In the genomic region with DNA sequence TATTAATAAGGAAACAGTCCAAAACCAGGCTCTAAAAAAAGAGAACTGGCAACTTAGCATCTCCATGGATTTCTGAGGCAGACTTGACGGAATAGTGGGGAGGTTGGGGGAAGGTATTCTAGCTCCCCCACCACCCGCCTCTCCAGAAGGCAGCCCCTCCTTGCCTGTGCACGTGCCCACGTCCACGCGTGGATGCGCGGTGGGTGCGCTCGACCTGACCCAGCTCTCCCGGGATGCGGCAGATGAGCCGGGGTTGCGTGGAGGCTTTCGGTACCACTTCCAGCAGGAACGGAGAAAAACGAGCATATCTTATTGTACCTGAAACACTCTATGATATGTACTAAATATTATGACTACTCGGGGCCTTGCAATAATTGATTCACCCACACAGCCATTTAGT, we compare ENCODE assay signal across 25 cellular contexts.
"Had no signal": no experiment of that assay in that cellular context is flagged by ENCODE, and none has a peak within 500 bp of the region (broad histone marks: within the 10 kb centered on the region; RNA-seq: fewer than 3 reads in every experiment).

No MANE protein-coding gene starts in this region.

- H3K4me1 Mint-ChIP-seq: activated B cell treated with CpG ODN at 0.5 μM for 24 hours; activated CD4-positive, alpha-beta T cell treated with anti-CD3 and anti-CD28 coated beads, Interleukin-2, amount 10 ng/mL, durations not matched to agents 24 days and 14 days; activated naive CD8-positive, alpha-beta T cell treated with anti-CD3 and anti-CD28 coated beads, Interleukin-2, amount 10 ng/mL, durations not matched to agents 7 days and 5 days; T-cell had no signal

- H3K4me2 ChIP-seq: PC-9 had no signal

- H2AFZ ChIP-seq: PC-9 had no signal

- H3K27me3 Mint-ChIP-seq: activated B cell treated with CpG ODN at 0.5 μM for 24 hours; activated CD4-positive, alpha-beta T cell treated with anti-CD3 and anti-CD28 coated beads, Interleukin-2, amount 10 ng/mL, durations not matched to agents 24 days and 14 days had no signal

- H3K9me3 Mint-ChIP-seq: activated CD4-positive, alpha-beta T cell treated with anti-CD3 and anti-CD28 coated beads, Interleukin-2, amount 10 ng/mL, durations not matched to agents 24 days and 14 days; T-cell had no signal

- DNase-seq: activated B cell treated with CpG ODN at 0.5 μM for 24 hours; activated CD4-positive, alpha-beta T cell treated with anti-CD3 and anti-CD28 coated beads for 1 hour; activated CD4-positive, alpha-beta T cell treated with anti-CD3 and anti-CD28 coated beads, Interleukin-2, amount 10 ng/mL, durations not matched to agents 24 days and 14 days; activated CD4-positive, alpha-beta T cell treated with anti-CD3 and anti-CD28 coated beads, Interleukin-2, amount 50 U/mL, for 48 hours; activated naive CD4-positive, alpha-beta T cell treated with anti-CD3 and anti-CD28 coated beads, Interleukin-2, amount 50 U/mL, for 16 hours; activated naive CD8-positive, alpha-beta T cell treated with anti-CD3 and anti-CD28 coated beads, Interleukin-2, amount 10 ng/mL, durations not matched to agents 7 days and 5 days; activated T-cell treated with anti-CD3 and anti-CD28 coated beads, Interleukin-2, amount 50 U/mL, for 1 hour; anterior cingulate cortex; central memory CD4-positive, alpha-beta T cell; NCI-H1092; NCI-H1417; NCI-H1930; NCI-H2107; NCI-H2171 treated with DMSO at 0.1 percent for 48 hours; NCI-H226; NCI-H510A; NCI-H526 treated with DMSO at 0.1 percent for 48 hours; PC-9; SHP77 treated with DMSO at 0.1 percent for 48 hours; T-cell; T-helper 2 cell; T1000 had no signal

- H3K27ac ChIP-seq: adrenal gland, breast epithelium, PC-9 had no signal

- H3K27me3 ChIP-seq: adrenal gland had no signal

- H3K4me1 ChIP-seq: adrenal gland, breast epithelium had no signal

- H3K9me3 ChIP-seq: adrenal gland, breast epithelium had no signal

- H3K4me3 ChIP-seq: adrenal gland, breast epithelium, PC-9 had no signal

- H3K4me3 Mint-ChIP-seq: activated B cell treated with CpG ODN at 0.5 μM for 24 hours; activated CD4-positive, alpha-beta T cell treated with anti-CD3 and anti-CD28 coated beads, Interleukin-2, amount 10 ng/mL, durations not matched to agents 24 days and 14 days; activated naive CD8-positive, alpha-beta T cell treated with anti-CD3 and anti-CD28 coated beads, Interleukin-2, amount 10 ng/mL, durations not matched to agents 7 days and 5 days; T-cell had no signal

- ATAC-seq: T-cell had no signal

- H3K36me3 ChIP-seq: adrenal gland, breast epithelium had no signal

- FAIRE-seq: TTC549 had no signal

- H3K27ac Mint-ChIP-seq: activated B cell treated with CpG ODN at 0.5 μM for 24 hours; activated CD4-positive, alpha-beta T cell treated with anti-CD3 and anti-CD28 coated beads, Interleukin-2, amount 10 ng/mL, durations not matched to agents 24 days and 14 days; activated naive CD8-positive, alpha-beta T cell treated with anti-CD3 and anti-CD28 coated beads, Interleukin-2, amount 10 ng/mL, durations not matched to agents 7 days and 5 days; T-cell had no signal

- H3K36me3 Mint-ChIP-seq: T-cell had no signal
